1 cellular context compared by ENCODE assay signal in genomic region chr14:77142289-77142814, GRCh38.
TF ChIP-seq lines count a peak whose summit lies in the region.

No MANE protein-coding gene starts in this region.

TF ChIP-seq in SK-N-SH, 30 proteins besides CTCF, POLR2A, EP300 and RAD21 (continued from another document):
- TF ChIP-seq, protein P1, sequence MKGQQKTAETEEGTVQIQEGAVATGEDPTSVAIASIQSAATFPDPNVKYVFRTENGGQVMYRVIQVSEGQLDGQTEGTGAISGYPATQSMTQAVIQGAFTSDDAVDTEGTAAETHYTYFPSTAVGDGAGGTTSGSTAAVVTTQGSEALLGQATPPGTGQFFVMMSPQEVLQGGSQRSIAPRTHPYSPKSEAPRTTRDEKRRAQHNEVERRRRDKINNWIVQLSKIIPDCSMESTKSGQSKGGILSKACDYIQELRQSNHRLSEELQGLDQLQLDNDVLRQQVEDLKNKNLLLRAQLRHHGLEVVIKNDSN (IDR thresholded peaks at IDR 0.05; ENCODE audit: borderline replicate concordance, low read depth), result no peak
- TF ChIP-seq, protein P2, sequence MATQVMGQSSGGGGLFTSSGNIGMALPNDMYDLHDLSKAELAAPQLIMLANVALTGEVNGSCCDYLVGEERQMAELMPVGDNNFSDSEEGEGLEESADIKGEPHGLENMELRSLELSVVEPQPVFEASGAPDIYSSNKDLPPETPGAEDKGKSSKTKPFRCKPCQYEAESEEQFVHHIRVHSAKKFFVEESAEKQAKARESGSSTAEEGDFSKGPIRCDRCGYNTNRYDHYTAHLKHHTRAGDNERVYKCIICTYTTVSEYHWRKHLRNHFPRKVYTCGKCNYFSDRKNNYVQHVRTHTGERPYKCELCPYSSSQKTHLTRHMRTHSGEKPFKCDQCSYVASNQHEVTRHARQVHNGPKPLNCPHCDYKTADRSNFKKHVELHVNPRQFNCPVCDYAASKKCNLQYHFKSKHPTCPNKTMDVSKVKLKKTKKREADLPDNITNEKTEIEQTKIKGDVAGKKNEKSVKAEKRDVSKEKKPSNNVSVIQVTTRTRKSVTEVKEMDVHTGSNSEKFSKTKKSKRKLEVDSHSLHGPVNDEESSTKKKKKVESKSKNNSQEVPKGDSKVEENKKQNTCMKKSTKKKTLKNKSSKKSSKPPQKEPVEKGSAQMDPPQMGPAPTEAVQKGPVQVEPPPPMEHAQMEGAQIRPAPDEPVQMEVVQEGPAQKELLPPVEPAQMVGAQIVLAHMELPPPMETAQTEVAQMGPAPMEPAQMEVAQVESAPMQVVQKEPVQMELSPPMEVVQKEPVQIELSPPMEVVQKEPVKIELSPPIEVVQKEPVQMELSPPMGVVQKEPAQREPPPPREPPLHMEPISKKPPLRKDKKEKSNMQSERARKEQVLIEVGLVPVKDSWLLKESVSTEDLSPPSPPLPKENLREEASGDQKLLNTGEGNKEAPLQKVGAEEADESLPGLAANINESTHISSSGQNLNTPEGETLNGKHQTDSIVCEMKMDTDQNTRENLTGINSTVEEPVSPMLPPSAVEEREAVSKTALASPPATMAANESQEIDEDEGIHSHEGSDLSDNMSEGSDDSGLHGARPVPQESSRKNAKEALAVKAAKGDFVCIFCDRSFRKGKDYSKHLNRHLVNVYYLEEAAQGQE (IDR thresholded peaks at IDR 0.05; ENCODE audit: low read depth, low read length), result no peak
- TF ChIP-seq NRF1 (IDR thresholded peaks at IDR 0.05; ENCODE audit: low read depth, low read length), result no peak
- TF ChIP-seq GABPA (IDR thresholded peaks at IDR 0.05; ENCODE audit: low read depth), result no peak
- no peak for TF ChIP-seq EZH2phosphoT487 (IDR thresholded peaks at IDR 0.05; ENCODE audit: borderline replicate concordance, low read depth)
TF ChIP-seq in SK-N-SH: peak in this region for 0.
